ENCODE assay signal across 20 cellular contexts in the genomic region with DNA sequence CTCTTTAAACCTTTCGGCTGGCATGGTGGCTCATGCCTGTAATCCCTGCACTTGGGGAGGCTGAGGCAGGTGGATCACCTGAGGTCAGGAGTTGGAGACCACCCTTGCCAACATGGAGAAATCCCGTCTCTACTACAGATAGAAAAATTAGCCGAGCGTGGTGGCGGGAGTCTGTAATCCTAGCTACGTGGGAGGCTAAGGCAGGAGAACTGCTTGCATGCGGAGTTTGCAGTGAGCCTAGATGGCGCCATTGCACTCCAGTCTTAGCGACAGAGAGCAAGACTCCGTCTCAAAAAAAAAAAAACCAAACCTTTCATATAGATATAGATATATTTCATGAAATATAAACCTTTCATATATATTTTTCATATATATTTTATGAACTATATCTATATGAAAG.
DNase-seq lines count a peak whose midpoint lies in the region; ATAC-seq and TF ChIP-seq lines count a peak whose summit lies in the region.
"Had no signal": no experiment of that assay in that cellular context is flagged by ENCODE, and none has a peak within 500 bp of the region (broad histone marks: within the 10 kb centered on the region; RNA-seq: fewer than 3 reads in every experiment).

No MANE protein-coding gene starts in this region.

- H3K4me3 Mint-ChIP-seq in nephron progenitor cell = no peak overlapping the region
- H3K4me3 Mint-ChIP-seq: activated CD8-positive, alpha-beta T cell treated with anti-CD3 and anti-CD28 coated beads for 36 hours; activated T-helper 1 cell treated with anti-CD3 and anti-CD28 coated beads, Interleukin-12 subunit alpha, Interleukin-12 subunit beta, Interleukin-2, Interleukin-4 antibody, amounts not matched to agents 30 ng/mL and 10 ng/mL and 1 ng/mL, durations not matched to agents 14 hours and 24 hours and 36 hours; central memory CD8-positive, alpha-beta T cell; natural killer cell; stimulated activated naive B cell treated with anti-CD40 and anti-IgM and Interleukin-4, amounts not matched to agents 10 μg/mL and 1 μg/mL and 100 μg/mL, for 72 hours had no signal

- no peak for TF ChIP-seq CTCF in nephron progenitor cell (IDR thresholded peaks at IDR 0.05)

- DNase-seq in GDM1 (lab: John Stamatoyannopoulos, UW) (peak; percentile 14), NCI-H2171 treated with DMSO at 0.1 percent for 48 hours (lab: John Stamatoyannopoulos, UW) (peak; percentile 33), dermis blood vessel endothelial cell (peak; percentile 18), nephron progenitor cell (peak; percentile 15), epidermal melanocyte (ENCODE audit: insufficient read length, low spot score) (no peak), caudate nucleus (lab: John Stamatoyannopoulos, UW) (no peak)
- DNase-seq: activated CD8-positive, alpha-beta T cell treated with anti-CD3 and anti-CD28 coated beads for 36 hours; C1 segment of cervical spinal cord; foreskin melanocyte; lower lobe of right lung; natural killer cell; NCI-H1417 treated with DMSO at 0.1 percent for 48 hours; NCI-H226; OCI-M1; stimulated activated naive B cell treated with anti-CD40 and anti-IgM and Interleukin-4, amounts not matched to agents 10 μg/mL and 1 μg/mL and 100 μg/mL, for 72 hours; upper lobe of left lung had no signal

- no peaks in the 10 kb centered on the region for H3K9me3 Mint-ChIP-seq in nephron progenitor cell
- H3K9me3 Mint-ChIP-seq: activated CD8-positive, alpha-beta T cell treated with anti-CD3 and anti-CD28 coated beads for 36 hours had no signal

- peaks cover 6% of the 10 kb centered on the region for H3K27me3 Mint-ChIP-seq in nephron progenitor cell (ENCODE audit: low read depth, poor library complexity)
- H3K27me3 Mint-ChIP-seq: activated CD8-positive, alpha-beta T cell treated with anti-CD3 and anti-CD28 coated beads for 36 hours; central memory CD8-positive, alpha-beta T cell; stimulated activated naive B cell treated with anti-CD40 and anti-IgM and Interleukin-4, amounts not matched to agents 10 μg/mL and 1 μg/mL and 100 μg/mL, for 72 hours had no signal

- no peak for ATAC-seq in GM21526 (IDR thresholded peaks at IDR 0.05; ENCODE audit: low FRiP score, unreplicated experiment)
- ATAC-seq: activated CD8-positive, alpha-beta T cell treated with anti-CD3 and anti-CD28 coated beads for 36 hours; lower lobe of right lung; natural killer cell; stimulated activated naive B cell treated with anti-CD40 and anti-IgM and Interleukin-4, amounts not matched to agents 10 μg/mL and 1 μg/mL and 100 μg/mL, for 72 hours had no signal

- no peaks in the 10 kb centered on the region for H3K4me1 Mint-ChIP-seq in nephron progenitor cell
- H3K4me1 Mint-ChIP-seq: central memory CD8-positive, alpha-beta T cell; natural killer cell; stimulated activated naive B cell treated with anti-CD40 and anti-IgM and Interleukin-4, amounts not matched to agents 10 μg/mL and 1 μg/mL and 100 μg/mL, for 72 hours had no signal

- no peak overlapping the region for H3K27ac ChIP-seq in caudate nucleus (ENCODE audit: low read depth, low read length)
- H3K27ac ChIP-seq: KMS-11, lower lobe of right lung, upper lobe of left lung had no signal

- no peak overlapping the region for H3K27ac Mint-ChIP-seq in nephron progenitor cell
- H3K27ac Mint-ChIP-seq: activated CD8-positive, alpha-beta T cell treated with anti-CD3 and anti-CD28 coated beads for 36 hours; activated T-helper 1 cell treated with anti-CD3 and anti-CD28 coated beads, Interleukin-12 subunit alpha, Interleukin-12 subunit beta, Interleukin-2, Interleukin-4 antibody, amounts not matched to agents 30 ng/mL and 10 ng/mL and 1 ng/mL, durations not matched to agents 14 hours and 24 hours and 36 hours; natural killer cell; stimulated activated naive B cell treated with anti-CD40 and anti-IgM and Interleukin-4, amounts not matched to agents 10 μg/mL and 1 μg/mL and 100 μg/mL, for 72 hours had no signal

- H3K36me3 Mint-ChIP-seq in nephron progenitor cell (ENCODE audit: low read depth) = no peaks in the 10 kb centered on the region
- H3K36me3 Mint-ChIP-seq: natural killer cell; stimulated activated naive B cell treated with anti-CD40 and anti-IgM and Interleukin-4, amounts not matched to agents 10 μg/mL and 1 μg/mL and 100 μg/mL, for 72 hours had no signal

Comparison
In these comparisons a context has a peak if more than half of its experiments do, and no peak if none do; other contexts are left out.
1. DNase-seq: peak in GDM1 (single experiment), NCI-H2171 treated with DMSO at 0.1 percent for 48 hours (single experiment), dermis blood vessel endothelial cell (single experiment) and nephron progenitor cell (single experiment); none in epidermal melanocyte (single experiment) and caudate nucleus (0 of 61).